8 cellular contexts compared by ENCODE assay signal in genomic region chr1:8182034-8182761, GRCh38.
DNase-seq lines count a peak whose midpoint lies in the region; ATAC-seq and TF ChIP-seq lines count a peak whose summit lies in the region.

No MANE protein-coding gene starts in this region.

- TF ChIP-seq CTCF in fibroblast of villous mesenchyme (IDR thresholded peaks at IDR 0.05; ENCODE audit: insufficient read depth, low read depth, low read length), result no peak
- TF ChIP-seq CTCF in WERI-Rb-1 (IDR thresholded peaks at IDR 0.05; ENCODE audit: low read depth, low read length), result no peak
- TF ChIP-seq CTCF in esophagus squamous epithelium (IDR thresholded peaks at IDR 0.05), result no peak

- no peak for TF ChIP-seq POLR2A in esophagus squamous epithelium (IDR thresholded peaks at IDR 0.05)

- peaks cover 0 to 13% (median 0%) of the 10 kb centered on the region in 3 donors for H3K4me1 ChIP-seq in esophagus squamous epithelium

- H3K27ac ChIP-seq in WERI-Rb-1, result no peak overlapping the region
- H3K27ac ChIP-seq in esophagus squamous epithelium, result peak overlapping the region in 2 of 4 donors; percentile 43 to 45

- H3K36me3 ChIP-seq in WERI-Rb-1 (no peaks in the 10 kb centered on the region), esophagus squamous epithelium (no peaks in the 10 kb centered on the region), H7 (replicated peaks; ENCODE audit: control insufficient read depth, insufficient read depth, low read length) (no peaks in the 10 kb centered on the region)

- H3K27me3 ChIP-seq in WERI-Rb-1 (ENCODE audit: insufficient read depth, low read depth, severe bottlenecking) (no peaks in the 10 kb centered on the region), esophagus squamous epithelium (no peaks in the 10 kb centered on the region), H7 (ENCODE audit: control insufficient read depth, insufficient read depth, low read length) (no peaks in the 10 kb centered on the region)

- peaks cover 9% of the 10 kb centered on the region for H3K9me3 ChIP-seq in WERI-Rb-1 (ENCODE audit: severe bottlenecking)
- peaks cover 0 to 16% (median 16%) of the 10 kb centered on the region in 3 donors for H3K9me3 ChIP-seq in esophagus squamous epithelium

- peak overlapping the region; percentile 25 for H3K4me3 ChIP-seq in fibroblast of villous mesenchyme (ENCODE audit: low read depth, low read length)
- H3K4me3 ChIP-seq in WERI-Rb-1 (ENCODE audit: low read depth, low read length), result no peak overlapping the region
- no peak overlapping the region for H3K4me3 ChIP-seq in esophagus squamous epithelium
- no peak overlapping the region for H3K4me3 ChIP-seq in H7 (ENCODE audit: insufficient read depth, low read depth, low read length)

- ATAC-seq in HG03565 (IDR thresholded peaks at IDR 0.05; ENCODE audit: unreplicated experiment), result no peak

- DNase-seq in stimulated activated CD4-positive, alpha-beta T cell treated with anti-CD3 and anti-CD28 coated beads, Interleukin-4, amount 100 ng/mL, for 24 hours, result peak; percentile 12
- no peak for DNase-seq in stimulated activated CD4-positive, alpha-beta T cell treated with anti-CD3 and anti-CD28 coated beads, Interleukin-2, amount 100 ng/mL, for 48 hours
- DNase-seq in RPMI8226 (peak; percentile 64), fibroblast of villous mesenchyme (ENCODE audit: low read depth) (peak; percentile 96), WERI-Rb-1 (no peak), esophagus squamous epithelium (lab: John Stamatoyannopoulos, UW) (no peak), H7 (no peak)

- WGBS in esophagus squamous epithelium, 2 donors, result 52 to 62% methylated on average over 12 of the region's 12 CpGs

- intact Hi-C loops in esophagus squamous epithelium (cut with DNase I), result no loop called here

Comparison
In these comparisons a context has a peak if more than half of its experiments do, and no peak if none do; other contexts are left out.
1. DNase-seq: peak in stimulated activated CD4-positive, alpha-beta T cell treated with anti-CD3 and anti-CD28 coated beads, Interleukin-4, amount 100 ng/mL, for 24 hours (single experiment), RPMI8226 (single experiment) and fibroblast of villous mesenchyme (single experiment); none in stimulated activated CD4-positive, alpha-beta T cell treated with anti-CD3 and anti-CD28 coated beads, Interleukin-2, amount 100 ng/mL, for 48 hours (0 of 2), WERI-Rb-1 (single experiment), esophagus squamous epithelium (single experiment) and H7 (single experiment).